In genomic region chr5:139660105-139660915, GRCh38 we compare ENCODE assay signal across 8 cellular contexts. TPM values are rescaled to one million over a fixed set of nuclear protein-coding genes. Genes with fewer than 3 reads are reported as not detected.
DNase-seq lines count a peak whose midpoint lies in the region; ATAC-seq and TF ChIP-seq lines count a peak whose summit lies in the region.

No MANE protein-coding gene starts in this region.

- 32 to 33% methylated on average over 14 of the region's 14 CpGs for WGBS in esophagus, 2 donors

- H3K36me3 ChIP-seq in Peyer's patch (no peaks in the 10 kb centered on the region), esophagus (ENCODE audit: control insufficient read depth in 2 of 2, insufficient read depth in 2 of 2, low read length in 1 of 2) (no peaks in the 10 kb centered on the region), neural cell (ENCODE audit: insufficient read depth, low read length) (no peaks in the 10 kb centered on the region)

- TF ChIP-seq CTCF in Peyer's patch (IDR thresholded peaks at IDR 0.05) (no peak), neural cell (IDR thresholded peaks at IDR 0.05; ENCODE audit: poor library complexity, severe bottlenecking) (no peak)

- H3K79me2 ChIP-seq in neural cell (replicated peaks; ENCODE audit: insufficient read depth, low read length) = peaks cover 47% of the 10 kb centered on the region

- no peak for ATAC-seq in GM18511 (IDR thresholded peaks at IDR 0.05; ENCODE audit: unreplicated experiment)

- DNase-seq in ELR (ENCODE audit: low read depth) (peak; percentile 60), Peyer's patch (peak in 2 of 3 donors; percentile 75 to 84), T-helper 1 cell (no peak)
- DNase-seq in stimulated activated CD4-positive, alpha-beta T cell treated with anti-CD3 and anti-CD28 coated beads, Interleukin-12 subunit alpha, Interleukin-12 subunit beta, amount 100 ng/mL, for 4 hours = no peak
- no peak for DNase-seq in activated T-cell treated with anti-CD3 and anti-CD28 coated beads, Interleukin-2, amount 50 U/mL, for 48 hours

- H3K9me3 ChIP-seq in Peyer's patch = no peaks in the 10 kb centered on the region
- H3K9me3 ChIP-seq in esophagus (ENCODE audit: control insufficient read depth in 2 of 2, insufficient read depth in 1 of 2, low read depth in 1 of 2, low read length in 1 of 2) = no peaks in the 10 kb centered on the region
- no peaks in the 10 kb centered on the region for H3K9me3 ChIP-seq in neural cell (ENCODE audit: low read length)

- no peaks in the 10 kb centered on the region for H3K9me2 ChIP-seq in neural cell (ENCODE audit: insufficient read depth, low read length)

- no peaks in the 10 kb centered on the region for H4K20me1 ChIP-seq in neural cell (ENCODE audit: insufficient read depth)

- H3K4me3 ChIP-seq in Peyer's patch = peak overlapping the region in 3 of 4 donors; percentile 19 to 28 (median 21)
- H3K4me3 ChIP-seq in esophagus (ENCODE audit: low read depth in 1 of 2, low read length in 2 of 2) = peak overlapping the region in 1 of 2 donors; percentile 24
- H3K4me3 ChIP-seq in neural cell (ENCODE audit: low read length) = peak overlapping the region; percentile 45

- H3K4me1 ChIP-seq in Peyer's patch = peaks cover 0 to 81% (median 50%) of the 10 kb centered on the region in 4 donors
- peaks cover 21 to 49% of the 10 kb centered on the region in 2 donors for H3K4me1 ChIP-seq in esophagus (ENCODE audit: control insufficient read depth in 2 of 2, insufficient read depth in 2 of 2, low read length in 1 of 2)

- no peak for TF ChIP-seq RAD21 in neural cell (conservative IDR thresholded peaks at IDR 0.05)

- H3F3A ChIP-seq in neural cell (ENCODE audit: insufficient read depth, low read length, poor library complexity, severe bottlenecking) = no peaks in the 10 kb centered on the region

- no peak for TF ChIP-seq EP300 in neural cell (conservative IDR thresholded peaks at IDR 0.05; ENCODE audit: poor library complexity, severe bottlenecking)

- TF ChIP-seq POLR2A in Peyer's patch (IDR thresholded peaks at IDR 0.05) = peak in 1 of 2 donors; percentile 39

- no peak overlapping the region for H2AFZ ChIP-seq in neural cell (ENCODE audit: low read depth, low read length)

- peak overlapping the region; percentile 46 for H3K9ac ChIP-seq in neural cell (ENCODE audit: low read length)

- H3K27ac ChIP-seq in Peyer's patch = peak overlapping the region; percentile 54 to 92 (median 70)
- peak overlapping the region; percentile 95 to 96 for H3K27ac ChIP-seq in esophagus (ENCODE audit: low read depth in 2 of 2, low read length in 1 of 2)
- H3K27ac ChIP-seq in neural cell (ENCODE audit: low read length) = peak overlapping the region; percentile 45

- H3K27me3 ChIP-seq in Peyer's patch = no peaks in the 10 kb centered on the region
- H3K27me3 ChIP-seq in esophagus (ENCODE audit: control insufficient read depth in 1 of 2, insufficient read depth in 2 of 2, low read length in 2 of 2) = no peaks in the 10 kb centered on the region
- H3K27me3 ChIP-seq in neural cell (ENCODE audit: insufficient read depth, low read depth, low read length) = no peaks in the 10 kb centered on the region

- H3K4me2 ChIP-seq in neural cell (ENCODE audit: low read length) = no peak overlapping the region

TF ChIP-seq in neural cell, 6 proteins besides CTCF, POLR2A, EP300 and RAD21:
- TF ChIP-seq EZH2 (IDR thresholded peaks at IDR 0.05; ENCODE audit: borderline replicate concordance, insufficient read depth, low read length, poor library complexity, severe bottlenecking) (no peak), POLR2AphosphoS5 (IDR thresholded peaks at IDR 0.05) (no peak), SMC3 (conservative IDR thresholded peaks at IDR 0.05; ENCODE audit: poor library complexity) (no peak), MXI1 (conservative IDR thresholded peaks at IDR 0.05; ENCODE audit: poor library complexity, severe bottlenecking) (no peak), TAF1 (IDR thresholded peaks at IDR 0.05; ENCODE audit: low read depth) (no peak), REST (IDR thresholded peaks at IDR 0.05; ENCODE audit: borderline replicate concordance) (no peak)

RNA-seq across cellular contexts. Expression of gene CXXC5, which starts 12.2 kb away (rescaled TPM):
- total RNA-seq in Peyer's patch = 10 to 100 TPM; 21.7 to 49.5 (median 30.9) TPM
- polyA plus RNA-seq in esophagus (10 to 100 TPM; 21.9 to 27.8 TPM), neural cell (24.4 and 38.0 TPM in 2 replicates)
- 37.0 and 40.1 TPM in 2 replicates for polyA minus RNA-seq in neural cell

Comparison
In these comparisons a context has a peak if more than half of its experiments do, and no peak if none do; other contexts are left out.
1. DNase-seq: peak in ELR (single experiment) and Peyer's patch (2 of 3); none in stimulated activated CD4-positive, alpha-beta T cell treated with anti-CD3 and anti-CD28 coated beads, Interleukin-12 subunit alpha, Interleukin-12 subunit beta, amount 100 ng/mL, for 4 hours (single experiment), T-helper 1 cell (0 of 5) and activated T-cell treated with anti-CD3 and anti-CD28 coated beads, Interleukin-2, amount 50 U/mL, for 48 hours (0 of 2).
2. H3K27ac ChIP-seq: peak in every context shown above with its lines; median percentile 96 in esophagus; 70 in Peyer's patch; 45 in neural cell.